ENCODE assay signal across 8 cellular contexts in genomic region chr14:91124406-91125270, GRCh38. TPM values are rescaled to one million over a fixed set of nuclear protein-coding genes. Genes with fewer than 3 reads are reported as not detected.
DNase-seq lines count a peak whose midpoint lies in the region; ATAC-seq and TF ChIP-seq lines count a peak whose summit lies in the region.
"Not testable (repeated sequence)": the region's sequence is repeated elsewhere in the genome, so short reads cannot be mapped to it uniquely, and the experiment has no call there.

No MANE protein-coding gene starts in this region.

- peaks cover 18% of the 10 kb centered on the region for H3K4me1 ChIP-seq in CD4-positive, CD25-positive, alpha-beta regulatory T cell (ENCODE audit: control insufficient read depth, insufficient read depth, low read length, poor library complexity, severe bottlenecking)
- H3K4me1 ChIP-seq in heart right ventricle: peaks cover 4 to 82% (median 63%) of the 10 kb centered on the region in 9 donors
- H3K4me1 ChIP-seq in psoas muscle: peaks cover 72% of the 10 kb centered on the region

- H2AFZ ChIP-seq in SU-DHL-6 (ENCODE audit: low read depth, low read length, severe bottlenecking): not testable (repeated sequence)

- H3F3A ChIP-seq in SU-DHL-6 (ENCODE audit: insufficient read depth): not testable (repeated sequence)

- H3K9me3 Mint-ChIP-seq in CD4-positive, CD25-positive, alpha-beta regulatory T cell; activated naive CD8-positive, alpha-beta T cell (ENCODE audit: low read depth); dendritic cell treated with granulocyte-macrophage colony-stimulating factor and Interleukin-4, amounts not matched to agents 40 ng/mL and 50 ng/mL, for 4 days; mesothelial cell of epicardium: not testable (repeated sequence)

- H3K4me3 Mint-ChIP-seq in CD4-positive, CD25-positive, alpha-beta regulatory T cell: peak overlapping the region in 3 of 4 donors; percentile 27 to 70 (median 51)
- H3K4me3 Mint-ChIP-seq in activated naive CD8-positive, alpha-beta T cell; dendritic cell treated with granulocyte-macrophage colony-stimulating factor and Interleukin-4, amounts not matched to agents 40 ng/mL and 50 ng/mL, for 4 days; mesothelial cell of epicardium: not testable (repeated sequence)

- H3K79me2 ChIP-seq in SU-DHL-6 (ENCODE audit: insufficient read depth, low read length): not testable (repeated sequence)

- not testable (repeated sequence) for H3K9me3 ChIP-seq in CD4-positive, CD25-positive, alpha-beta regulatory T cell (ENCODE audit: control insufficient read depth in 2 of 2, low read length in 2 of 2); SU-DHL-6 (ENCODE audit: insufficient read depth, low read length); heart right ventricle; psoas muscle

- intact Hi-C loops in dendritic cell treated with granulocyte-macrophage colony-stimulating factor and Interleukin-4, amounts not matched to agents 40 ng/mL and 50 ng/mL, for 4 days (cut with micrococcal nuclease): not testable (repeated sequence)
- intact Hi-C loops in heart right ventricle (cut with DNase I) (loop anchor here in 1 of 10 donors (10.0 kb wide), 1 partner anchor 60 kb away; the partner anchor contains the start of gene RPS6KA5), psoas muscle (cut with DNase I) (loop anchor here (5.0 kb wide), 3 partner anchors 33 to 43 kb away; no protein-coding TSS in a partner anchor)

- not testable (repeated sequence) for H3K4me2 ChIP-seq in SU-DHL-6 (ENCODE audit: low read depth, low read length, poor library complexity, severe bottlenecking)

- H3K4me3 ChIP-seq in CD4-positive, CD25-positive, alpha-beta regulatory T cell (ENCODE audit: low read depth, low read length); SU-DHL-6 (ENCODE audit: insufficient read depth, low read length, poor library complexity, severe bottlenecking); heart right ventricle: not testable (repeated sequence)
- peak overlapping the region; percentile 32 for H3K4me3 ChIP-seq in psoas muscle

- WGBS in heart right ventricle, 2 donors: 63 to 68% methylated on average over 5 of the region's 5 CpGs
- WGBS in psoas muscle, 3 donors: 36 to 49% (median 39%) methylated on average over 5 of the region's 5 CpGs

- H3K9ac ChIP-seq in SU-DHL-6 (ENCODE audit: low read length): not testable (repeated sequence)

- peaks cover 14 to 76% (median 40%) of the 10 kb centered on the region in 4 donors for H3K4me1 Mint-ChIP-seq in CD4-positive, CD25-positive, alpha-beta regulatory T cell
- H3K4me1 Mint-ChIP-seq in activated naive CD8-positive, alpha-beta T cell (ENCODE audit: low read depth): peaks cover 40% of the 10 kb centered on the region
- peaks cover 74% of the 10 kb centered on the region for H3K4me1 Mint-ChIP-seq in dendritic cell treated with granulocyte-macrophage colony-stimulating factor and Interleukin-4, amounts not matched to agents 40 ng/mL and 50 ng/mL, for 4 days (ENCODE audit: low read depth)
- not testable (repeated sequence) for H3K4me1 Mint-ChIP-seq in mesothelial cell of epicardium

- DNase-seq in CD4-positive, CD25-positive, alpha-beta regulatory T cell; heart right ventricle; mesothelial cell of epicardium (ENCODE audit: low spot score in 2 of 2, unreplicated experiment in 2 of 2); psoas muscle: not testable (repeated sequence)

- H3K27ac Mint-ChIP-seq in CD4-positive, CD25-positive, alpha-beta regulatory T cell: peak overlapping the region; percentile 69 to 88 (median 88)
- H3K27ac Mint-ChIP-seq in activated naive CD8-positive, alpha-beta T cell: peak overlapping the region; percentile 41
- peak overlapping the region; percentile 22 for H3K27ac Mint-ChIP-seq in dendritic cell treated with granulocyte-macrophage colony-stimulating factor and Interleukin-4, amounts not matched to agents 40 ng/mL and 50 ng/mL, for 4 days
- peak overlapping the region; percentile 1 for H3K27ac Mint-ChIP-seq in mesothelial cell of epicardium

- not testable (repeated sequence) for H3K27me3 ChIP-seq in CD4-positive, CD25-positive, alpha-beta regulatory T cell (ENCODE audit: control insufficient read depth, insufficient read depth, low read length); SU-DHL-6 (ENCODE audit: low read length); heart right ventricle; psoas muscle (ENCODE audit: insufficient read depth in 3 of 3, low read length in 2 of 3)

- not testable (repeated sequence) for ATAC-seq in CD4-positive, CD25-positive, alpha-beta regulatory T cell (ENCODE audit: low read depth in 2 of 2); heart right ventricle
- ATAC-seq in psoas muscle: peak in 1 of 4 donors; percentile 18

- TF ChIP-seq CTCF in SU-DHL-6 (IDR thresholded peaks at IDR 0.05; ENCODE audit: insufficient read depth, low read length, poor library complexity, severe bottlenecking); heart right ventricle (IDR thresholded peaks at IDR 0.05); mesothelial cell of epicardium (IDR thresholded peaks at IDR 0.05; ENCODE audit: unreplicated experiment); psoas muscle (IDR thresholded peaks at IDR 0.05): not testable (repeated sequence)

- H3K27me3 Mint-ChIP-seq in CD4-positive, CD25-positive, alpha-beta regulatory T cell; activated naive CD8-positive, alpha-beta T cell; dendritic cell treated with granulocyte-macrophage colony-stimulating factor and Interleukin-4, amounts not matched to agents 40 ng/mL and 50 ng/mL, for 4 days; mesothelial cell of epicardium (ENCODE audit: low read depth): not testable (repeated sequence)

- H3K36me3 ChIP-seq in CD4-positive, CD25-positive, alpha-beta regulatory T cell (ENCODE audit: control insufficient read depth, insufficient read depth, low read length): peaks cover 40% of the 10 kb centered on the region
- not testable (repeated sequence) for H3K36me3 ChIP-seq in SU-DHL-6 (ENCODE audit: low read length)
- H3K36me3 ChIP-seq in heart right ventricle (peaks cover 0 to 70% (median 0%) of the 10 kb centered on the region in 9 donors), psoas muscle (ENCODE audit: insufficient read depth in 1 of 2, low read depth in 1 of 2) (peaks cover 0 to 12% of the 10 kb centered on the region in 2 donors)

- H3K36me3 Mint-ChIP-seq in CD4-positive, CD25-positive, alpha-beta regulatory T cell: peaks cover 35% of the 10 kb centered on the region
- H3K36me3 Mint-ChIP-seq in activated naive CD8-positive, alpha-beta T cell: peaks cover 33% of the 10 kb centered on the region
- peaks cover 90% of the 10 kb centered on the region for H3K36me3 Mint-ChIP-seq in dendritic cell treated with granulocyte-macrophage colony-stimulating factor and Interleukin-4, amounts not matched to agents 40 ng/mL and 50 ng/mL, for 4 days (ENCODE audit: low read depth)
- H3K36me3 Mint-ChIP-seq in mesothelial cell of epicardium: peaks cover 42% of the 10 kb centered on the region

- H3K27ac ChIP-seq in CD4-positive, CD25-positive, alpha-beta regulatory T cell (ENCODE audit: insufficient read depth, low read length, poor library complexity, severe bottlenecking): not testable (repeated sequence)
- H3K27ac ChIP-seq in SU-DHL-6 (ENCODE audit: low read depth, low read length) (peak overlapping the region; percentile 36; the same call in 1 of the 2 replicates), heart right ventricle (peak overlapping the region; percentile 18 to 79 (median 62)), psoas muscle (peak overlapping the region; percentile 90), temporal lobe (ENCODE audit: low read depth, low read length) (peak overlapping the region; percentile 83)

- H3K9me2 ChIP-seq in SU-DHL-6 (replicated peaks; ENCODE audit: insufficient read depth, low read length): not testable (repeated sequence)

- H4K20me1 ChIP-seq in SU-DHL-6 (ENCODE audit: low read depth, low read length): not testable (repeated sequence)

RNA-seq across cellular contexts. Expression of gene DGLUCY, which starts 10.8 kb away (rescaled TPM):
- 120 TPM for total RNA-seq in CD4-positive, CD25-positive, alpha-beta regulatory T cell
- 10 to 100 TPM; 45.2 to 62.7 (median 56.9) TPM for polyA plus RNA-seq in CD4-positive, CD25-positive, alpha-beta regulatory T cell
- 100 to 1,000 TPM; 124 to 270 (median 208) TPM for total RNA-seq in heart right ventricle
- 100 to 1,000 TPM in 1 of 2 donors, 10 to 100 TPM in 1; 43.5 to 184 TPM for polyA plus RNA-seq in heart right ventricle
- total RNA-seq in mesothelial cell of epicardium: 59.2 to 64.1 TPM (median 62.8 TPM) in 3 replicates
- 100 to 1,000 TPM in 2 of 4 donors, 10 to 100 TPM in 2; 77.5 to 135 (median 98.7) TPM for total RNA-seq in psoas muscle
- 10 to 100 TPM; 20.4 to 53.1 (median 43.2) TPM for polyA plus RNA-seq in psoas muscle
- 18.7 TPM for total RNA-seq in temporal lobe

Comparison
In these comparisons a context has a peak if more than half of its experiments do, and no peak if none do; other contexts are left out.
1. H3K27ac Mint-ChIP-seq: peak in every context shown above with its lines; median percentile 88 in CD4-positive, CD25-positive, alpha-beta regulatory T cell; 41 in activated naive CD8-positive, alpha-beta T cell; 22 in dendritic cell treated with granulocyte-macrophage colony-stimulating factor and Interleukin-4, amounts not matched to agents 40 ng/mL and 50 ng/mL, for 4 days; 1 in mesothelial cell of epicardium.